ENCODE assay signal across 15 cellular contexts in genomic region chr19:4861147-4861546, GRCh38. TPM values are rescaled to one million over a fixed set of nuclear protein-coding genes. Genes with fewer than 3 reads are reported as not detected.
DNase-seq lines count a peak whose midpoint lies in the region; ATAC-seq and TF ChIP-seq lines count a peak whose summit lies in the region.
"Had no signal": no experiment of that assay in that cellular context is flagged by ENCODE, and none has a peak within 500 bp of the region (broad histone marks: within the 10 kb centered on the region; RNA-seq: fewer than 3 reads in every experiment).

No MANE protein-coding gene starts in this region.

- peaks cover 2% of the 10 kb centered on the region for H3K4me1 ChIP-seq in colonic mucosa
- H3K4me1 ChIP-seq in prostate gland (replicated peaks) = no peaks in the 10 kb centered on the region
- no peaks in the 10 kb centered on the region for H3K4me1 ChIP-seq in neural progenitor cell

- H3K9me3 ChIP-seq in colonic mucosa (no peaks in the 10 kb centered on the region), prostate gland (no peaks in the 10 kb centered on the region), neural progenitor cell (ENCODE audit: low read depth) (no peaks in the 10 kb centered on the region)

- H3K36me3 Mint-ChIP-seq in neural progenitor cell = peaks cover 3% of the 10 kb centered on the region
- H3K36me3 Mint-ChIP-seq: activated naive CD4-positive, alpha-beta T cell treated with anti-CD3 and anti-CD28 coated beads, Interleukin-2, amount 50 U/mL, for 24 hours had no signal

- H3K4me3 Mint-ChIP-seq in neural progenitor cell = no peak overlapping the region
- H3K4me3 Mint-ChIP-seq: activated naive CD4-positive, alpha-beta T cell treated with anti-CD3 and anti-CD28 coated beads, Interleukin-2, amount 50 U/mL, for 24 hours had no signal

- H3K27me3 Mint-ChIP-seq in neural progenitor cell (ENCODE audit: insufficient read depth, low read depth) = no peaks in the 10 kb centered on the region
- H3K27me3 Mint-ChIP-seq: activated naive CD4-positive, alpha-beta T cell treated with anti-CD3 and anti-CD28 coated beads, Interleukin-2, amount 50 U/mL, for 24 hours had no signal

- peaks cover 28% of the 10 kb centered on the region for H4K20me1 ChIP-seq in neural progenitor cell (ENCODE audit: low read depth)

- no peaks in the 10 kb centered on the region for H3F3A ChIP-seq in neural progenitor cell (ENCODE audit: low read depth)

- H2AFZ ChIP-seq in neural progenitor cell (replicated peaks) = no peak overlapping the region

- 40% methylated on average over 9 of the region's 10 CpGs for WGBS in prostate gland

- H3K27ac Mint-ChIP-seq in neural progenitor cell = no peak overlapping the region
- H3K27ac Mint-ChIP-seq: activated naive CD4-positive, alpha-beta T cell treated with anti-CD3 and anti-CD28 coated beads, Interleukin-2, amount 50 U/mL, for 24 hours had no signal

- no peak overlapping the region for H3K4me2 ChIP-seq in neural progenitor cell

- H3K27me3 ChIP-seq in colonic mucosa = no peaks in the 10 kb centered on the region
- no peaks in the 10 kb centered on the region for H3K27me3 ChIP-seq in prostate gland (replicated peaks; ENCODE audit: insufficient read depth)
- no peaks in the 10 kb centered on the region for H3K27me3 ChIP-seq in neural progenitor cell

- ATAC-seq in HG03139 (IDR thresholded peaks at IDR 0.05; ENCODE audit: unreplicated experiment) = no peak

- no peak for TF ChIP-seq POLR2A in prostate gland (IDR thresholded peaks at IDR 0.05)

- TF ChIP-seq CTCF in colonic mucosa (IDR thresholded peaks at IDR 0.05) (no peak), prostate gland (IDR thresholded peaks at IDR 0.05) (peak in 1 of 4 experiments; percentile 11), neural progenitor cell (IDR thresholded peaks at IDR 0.05) (no peak)

- no peaks in the 10 kb centered on the region for H3K4me1 Mint-ChIP-seq in neural progenitor cell
- H3K4me1 Mint-ChIP-seq: activated naive CD4-positive, alpha-beta T cell treated with anti-CD3 and anti-CD28 coated beads, Interleukin-2, amount 50 U/mL, for 24 hours had no signal

- H3K79me2 ChIP-seq in neural progenitor cell (ENCODE audit: low read depth) = peaks cover 33% of the 10 kb centered on the region

- H3K9ac ChIP-seq in colonic mucosa (ENCODE audit: low read depth in 2 of 2, low read length in 2 of 2) (peak overlapping the region in 1 of 2 donors; percentile 44), neural progenitor cell (no peak overlapping the region)

- intact Hi-C loops in colonic mucosa (cut with DNase I) (no loop called here), prostate gland (cut with DNase I) (no loop called here)

- DNase-seq in DMS53 (lab: John Stamatoyannopoulos, UW) = peak; percentile 92
- peak; percentile 10 for DNase-seq in NCI-H146 treated with DMSO at 0.1 percent for 48 hours (lab: John Stamatoyannopoulos, UW; ENCODE audit: unreplicated experiment)
- DNase-seq in colonic mucosa = peak; percentile 90
- DNase-seq in prostate gland (ENCODE audit: low spot score) = peak; percentile 82
- no peak for DNase-seq in HCEC 1CT
- DNase-seq in NCI-H1694 (lab: John Stamatoyannopoulos, UW) = no peak
- no peak for DNase-seq in neural progenitor cell (ENCODE audit: low spot score)
- DNase-seq: caudate nucleus, hypothalamus, Karpas-422, mesendoderm, posterior cingulate gyrus had no signal

- no peak overlapping the region for H3K4me3 ChIP-seq in colonic mucosa
- no peak overlapping the region for H3K4me3 ChIP-seq in prostate gland
- H3K4me3 ChIP-seq in neural progenitor cell = no peak overlapping the region

- no peaks in the 10 kb centered on the region for H3K9me3 Mint-ChIP-seq in neural progenitor cell
- H3K9me3 Mint-ChIP-seq: activated naive CD4-positive, alpha-beta T cell treated with anti-CD3 and anti-CD28 coated beads, Interleukin-2, amount 50 U/mL, for 24 hours had no signal

- H3K36me3 ChIP-seq in colonic mucosa (peaks cover 6% of the 10 kb centered on the region), prostate gland (peaks cover 3 to 10% of the 10 kb centered on the region in 2 donors), neural progenitor cell (no peaks in the 10 kb centered on the region)

- peak overlapping the region; percentile 61 for H3K27ac ChIP-seq in colonic mucosa
- peak overlapping the region in 1 of 2 donors; percentile 33 for H3K27ac ChIP-seq in prostate gland
- no peak overlapping the region for H3K27ac ChIP-seq in neural progenitor cell
- H3K27ac ChIP-seq: epithelial cell of prostate had no signal

RNA-seq across cellular contexts. Expression of gene PLIN3, which starts 6.3 kb away (rescaled TPM):
- total RNA-seq in colonic mucosa (100 to 1,000 TPM; 110 TPM), prostate gland (10 to 100 TPM; 61.3 to 76.5 TPM), neural progenitor cell (ENCODE audit: low replicate concordance) (49.7 and 108 TPM in 2 replicates)

RNA-seq across cellular contexts. Expression of gene TICAM1, which starts 29.6 kb away (rescaled TPM):
- total RNA-seq in colonic mucosa = 10 to 100 TPM; 14.0 to 27.2 TPM
- 1 to 10 TPM; 8.3 to 9.1 TPM for total RNA-seq in prostate gland
- total RNA-seq in neural progenitor cell (ENCODE audit: low replicate concordance) = 0.37 TPM in 1 of 2 replicates, not detected in the other

RNA-seq across cellular contexts. Expression of gene ARRDC5, which starts 41.5 kb away (rescaled TPM):
- under 1 TPM in 1 of 2 donors, not detected in 1; 0.15 TPM for total RNA-seq in colonic mucosa
- total RNA-seq in prostate gland = 1 to 10 TPM in 1 of 2 donors, not detected in 1; 1.2 TPM
- not detected in 2 replicates for total RNA-seq in neural progenitor cell (ENCODE audit: low replicate concordance)

RNA-seq across cellular contexts. Expression of gene UHRF1, which starts 48.2 kb away (rescaled TPM):
- total RNA-seq in colonic mucosa (10 to 100 TPM in 1 of 2 donors, 1 to 10 TPM in 1; 6.3 to 48.5 TPM), prostate gland (1 to 10 TPM; 3.8 to 5.3 TPM), neural progenitor cell (ENCODE audit: low replicate concordance) (34.1 and 74.7 TPM in 2 replicates)

Comparison
In these comparisons a context has a peak if more than half of its experiments do, and no peak if none do; other contexts are left out.
1. DNase-seq: peak in DMS53 (single experiment), NCI-H146 treated with DMSO at 0.1 percent for 48 hours (single experiment), colonic mucosa (single experiment) and prostate gland (single experiment); none in HCEC 1CT (single experiment), NCI-H1694 (single experiment) and neural progenitor cell (single experiment).